11 cellular contexts compared by ENCODE assay signal in genomic region chr21:43811262-43812105, GRCh38. TPM values are rescaled to one million over a fixed set of nuclear protein-coding genes. Genes with fewer than 3 reads are reported as not detected.
DNase-seq lines count a peak whose midpoint lies in the region; ATAC-seq and TF ChIP-seq lines count a peak whose summit lies in the region.
"Had no signal": no experiment of that assay in that cellular context is flagged by ENCODE, and none has a peak within 500 bp of the region (broad histone marks: within the 10 kb centered on the region; RNA-seq: fewer than 3 reads in every experiment).

No MANE protein-coding gene starts in this region.

- peaks cover 8% of the 10 kb centered on the region for H3K4me1 Mint-ChIP-seq in endodermal cell

- H3K9ac ChIP-seq in endodermal cell (ENCODE audit: extremely low read depth, low read length, poor library complexity, severe bottlenecking) (no peak overlapping the region), rectal smooth muscle tissue (ENCODE audit: low read length) (no peak overlapping the region)

- H3K27ac ChIP-seq in endodermal cell (ENCODE audit: low read depth, low read length) (no peak overlapping the region), rectal smooth muscle tissue (ENCODE audit: low read depth, low read length) (no peak overlapping the region)
- H3K27ac ChIP-seq: testis had no signal

- H3K4me3 ChIP-seq in endodermal cell (ENCODE audit: low read length), result no peak overlapping the region
- H3K4me3 ChIP-seq in rectal smooth muscle tissue (ENCODE audit: low read length), result peak overlapping the region; percentile 42
- H3K4me3 ChIP-seq: MG63, testis had no signal

- no peak for ATAC-seq in HG03196 (IDR thresholded peaks at IDR 0.05; ENCODE audit: unreplicated experiment)

- no peaks in the 10 kb centered on the region for H3K9me3 Mint-ChIP-seq in endodermal cell
- H3K9me3 Mint-ChIP-seq: naive B cell had no signal

- H3K27me3 ChIP-seq in endodermal cell (ENCODE audit: control insufficient read depth, insufficient read depth, low read length, poor library complexity, severe bottlenecking) (no peaks in the 10 kb centered on the region), rectal smooth muscle tissue (ENCODE audit: control insufficient read depth, insufficient read depth, low read length) (no peaks in the 10 kb centered on the region)
- H3K27me3 ChIP-seq: MG63, testis had no signal

- no peaks in the 10 kb centered on the region for H3K36me3 Mint-ChIP-seq in endodermal cell (ENCODE audit: low read depth)
- H3K36me3 Mint-ChIP-seq: naive B cell had no signal

- H3K4me3 Mint-ChIP-seq in endodermal cell, result no peak overlapping the region

- H3K36me3 ChIP-seq in endodermal cell (ENCODE audit: control insufficient read depth, insufficient read depth, low read length) (peaks cover under 1% of the 10 kb centered on the region), rectal smooth muscle tissue (ENCODE audit: control insufficient read depth, insufficient read depth, low read length) (no peaks in the 10 kb centered on the region)

- no peaks in the 10 kb centered on the region for H3K27me3 Mint-ChIP-seq in endodermal cell (ENCODE audit: insufficient read depth)

- no peak for TF ChIP-seq CTCF in endodermal cell (conservative IDR thresholded peaks at IDR 0.05)

- no peaks in the 10 kb centered on the region for H3K9me3 ChIP-seq in endodermal cell (ENCODE audit: control insufficient read depth, low read length)
- H3K9me3 ChIP-seq: MG63, testis had no signal

- 90 to 95% methylated on average over 15 to 24 of the region's 24 CpGs for WGBS in endodermal cell (ENCODE audit: insufficient coverage in 1 of 2, insufficient read length in 1 of 2), 2 experiments

- H3K27ac Mint-ChIP-seq in endodermal cell, result no peak overlapping the region

- H3K4me1 ChIP-seq in endodermal cell (ENCODE audit: control insufficient read depth, insufficient read depth, low read length), result peaks cover 5% of the 10 kb centered on the region
- H3K4me1 ChIP-seq in rectal smooth muscle tissue (ENCODE audit: control insufficient read depth, insufficient read depth, low read length), result no peaks in the 10 kb centered on the region

- DNase-seq in DMS79 (lab: John Stamatoyannopoulos, UW) (peak; percentile 22), NCI-H2171 treated with DMSO at 0.1 percent for 48 hours (lab: John Stamatoyannopoulos, UW) (peak; percentile 63), endodermal cell (peak; percentile 68), NCI-H1930 (lab: John Stamatoyannopoulos, UW) (no peak), AML-193 (lab: John Stamatoyannopoulos, UW) (no peak)
- no peak for DNase-seq in activated CD4-positive, alpha-beta T cell treated with anti-CD3 and anti-CD28 coated beads, Interleukin-2, amount 50 U/mL, for 48 hours

RNA-seq across cellular contexts. Expression of gene RRP1, which starts 22.1 kb away (rescaled TPM):
- 10 to 100 TPM; 36.4 to 36.7 TPM for total RNA-seq in endodermal cell
- 29.7 TPM for polyA plus RNA-seq in endodermal cell (2013, experiment 1 of 2)
- 24.5 TPM for polyA plus RNA-seq in endodermal cell (2013, experiment 2 of 2)

RNA-seq across cellular contexts. Expression of gene CSTB, which starts 35.4 kb away (rescaled TPM):
- 10 to 100 TPM; 50.0 to 54.5 TPM for total RNA-seq in endodermal cell
- 36.1 TPM for polyA plus RNA-seq in endodermal cell (2013, experiment 1 of 2)
- polyA plus RNA-seq in endodermal cell (2013, experiment 2 of 2), result 33.5 TPM

RNA-seq across cellular contexts. Expression of gene AGPAT3, which starts 53.5 kb away (rescaled TPM):
- total RNA-seq in endodermal cell, result 10 to 100 TPM; 44.0 to 74.4 TPM
- polyA plus RNA-seq in endodermal cell (2013, experiment 1 of 2), result 22.2 TPM
- 21.4 TPM for polyA plus RNA-seq in endodermal cell (2013, experiment 2 of 2)

Comparison
In these comparisons a context has a peak if more than half of its experiments do, and no peak if none do; other contexts are left out.
1. DNase-seq: peak in DMS79 (single experiment), NCI-H2171 treated with DMSO at 0.1 percent for 48 hours (single experiment) and endodermal cell (single experiment); none in activated CD4-positive, alpha-beta T cell treated with anti-CD3 and anti-CD28 coated beads, Interleukin-2, amount 50 U/mL, for 48 hours (0 of 2), NCI-H1930 (0 of 2) and AML-193 (0 of 2).